Comparison of ENCODE assay signal across 27 cellular contexts in genomic region chr3:42220436-42220835, GRCh38. TPM values are rescaled to one million over a fixed set of nuclear protein-coding genes. Genes with fewer than 3 reads are reported as not detected.
"Had no signal": no experiment of that assay in that cellular context is flagged by ENCODE, and none has a peak within 500 bp of the region (broad histone marks: within the 10 kb centered on the region; RNA-seq: fewer than 3 reads in every experiment).

No MANE protein-coding gene starts in this region.

- H3K27me3 ChIP-seq: colonic mucosa, gastrocnemius medialis, neutrophil, thyroid gland had no signal

- ATAC-seq: activated CD8-positive, alpha-beta memory T cell treated with anti-CD3 and anti-CD28 coated beads, Interleukin-2, amount 10 ng/mL, durations not matched to agents 7 days and 5 days; activated CD8-positive, alpha-beta T cell treated with anti-CD3 and anti-CD28 coated beads, Interleukin-2, amount 10 ng/mL, durations not matched to agents 7 days and 5 days; gastrocnemius medialis; natural killer cell treated with Interleukin-12 subunit alpha and Interleukin-12 subunit beta and Interleukin-15 and Interleukin-18, amount 100 ng/mL, for 72 hours; sciatic nerve; stimulated activated effector memory CD8-positive, alpha-beta T cell treated with anti-CD3 and anti-CD28 coated beads, Interleukin-12 subunit alpha, Interleukin-12 subunit beta, amount 100 ng/mL, for 72 hours; stimulated activated naive CD8-positive, alpha-beta T cell treated with anti-CD3 and anti-CD28 coated beads, Interleukin-15, amount 100 ng/mL, for 72 hours had no signal

- DNase-seq: activated CD4-positive, alpha-beta T cell treated with anti-CD3 and anti-CD28 coated beads, Interleukin-2, amount 50 U/mL, for 1 hour; activated CD4-positive, CD25-positive, alpha-beta regulatory T cell treated with anti-CD3 and anti-CD28 coated beads, Interleukin-2, amount 50 U/mL, for 72 hours; activated CD8-positive, alpha-beta memory T cell treated with anti-CD3 and anti-CD28 coated beads, Interleukin-2, amount 10 ng/mL, durations not matched to agents 7 days and 5 days; activated CD8-positive, alpha-beta T cell treated with anti-CD3 and anti-CD28 coated beads, Interleukin-2, amount 10 ng/mL, durations not matched to agents 7 days and 5 days; activated T-cell treated with anti-CD3 and anti-CD28 coated beads, Interleukin-2, amount 50 U/mL, for 48 hours; colonic mucosa; effector CD8-positive, alpha-beta T cell; gastrocnemius medialis; hippocampal formation; midbrain; small intestine; stimulated activated CD4-positive, alpha-beta T cell treated with anti-CD3 and anti-CD28 coated beads, Interleukin-4, amount 100 ng/mL, for 24 hours; stimulated activated naive CD8-positive, alpha-beta T cell treated with anti-CD3 and anti-CD28 coated beads, Interleukin-15, amount 100 ng/mL, for 72 hours; substantia nigra; T-helper 2 cell; thyroid gland had no signal

- H3K27ac ChIP-seq: colonic mucosa, neutrophil, thyroid gland had no signal

- H3K4me3 Mint-ChIP-seq: activated CD8-positive, alpha-beta memory T cell treated with anti-CD3 and anti-CD28 coated beads, Interleukin-2, amount 10 ng/mL, durations not matched to agents 7 days and 5 days; activated CD8-positive, alpha-beta T cell treated with anti-CD3 and anti-CD28 coated beads, Interleukin-2, amount 10 ng/mL, durations not matched to agents 7 days and 5 days; activated naive CD4-positive, alpha-beta T cell treated with anti-CD3 and anti-CD28 coated beads, Interleukin-2, amount 50 U/mL, for 24 hours; memory B cell; natural killer cell treated with Interleukin-12 subunit alpha and Interleukin-12 subunit beta and Interleukin-15 and Interleukin-18, amount 100 ng/mL, for 72 hours; stimulated activated effector memory CD8-positive, alpha-beta T cell treated with anti-CD3 and anti-CD28 coated beads, Interleukin-12 subunit alpha, Interleukin-12 subunit beta, amount 100 ng/mL, for 72 hours; stimulated activated naive CD8-positive, alpha-beta T cell treated with anti-CD3 and anti-CD28 coated beads, Interleukin-15, amount 100 ng/mL, for 72 hours had no signal

- H3K27me3 Mint-ChIP-seq: activated CD8-positive, alpha-beta memory T cell treated with anti-CD3 and anti-CD28 coated beads, Interleukin-2, amount 10 ng/mL, durations not matched to agents 7 days and 5 days; activated naive CD4-positive, alpha-beta T cell treated with anti-CD3 and anti-CD28 coated beads, Interleukin-2, amount 50 U/mL, for 24 hours; memory B cell; natural killer cell treated with Interleukin-12 subunit alpha and Interleukin-12 subunit beta and Interleukin-15 and Interleukin-18, amount 100 ng/mL, for 72 hours; stimulated activated naive CD8-positive, alpha-beta T cell treated with anti-CD3 and anti-CD28 coated beads, Interleukin-15, amount 100 ng/mL, for 72 hours had no signal

- H3K9me3 Mint-ChIP-seq: activated naive CD4-positive, alpha-beta T cell treated with anti-CD3 and anti-CD28 coated beads, Interleukin-2, amount 50 U/mL, for 24 hours; activated T-helper 2 cell treated with anti-CD3 and anti-CD28 coated beads, Interferon-gamma antibody, Interleukin-2, Interleukin-4, amounts not matched to agents 10 μg/mL and 5 μg/mL and 100 μg/mL, durations not matched to agents 14 hours and 24 hours and 36 hours; memory B cell; natural killer cell treated with Interleukin-12 subunit alpha and Interleukin-12 subunit beta and Interleukin-15 and Interleukin-18, amount 100 ng/mL, for 72 hours; stimulated activated effector memory CD8-positive, alpha-beta T cell treated with anti-CD3 and anti-CD28 coated beads, Interleukin-12 subunit alpha, Interleukin-12 subunit beta, amount 100 ng/mL, for 72 hours; stimulated activated naive CD8-positive, alpha-beta T cell treated with anti-CD3 and anti-CD28 coated beads, Interleukin-15, amount 100 ng/mL, for 72 hours had no signal

- H3K27ac Mint-ChIP-seq: activated CD8-positive, alpha-beta memory T cell treated with anti-CD3 and anti-CD28 coated beads, Interleukin-2, amount 10 ng/mL, durations not matched to agents 7 days and 5 days; activated CD8-positive, alpha-beta T cell treated with anti-CD3 and anti-CD28 coated beads, Interleukin-2, amount 10 ng/mL, durations not matched to agents 7 days and 5 days; activated naive CD4-positive, alpha-beta T cell treated with anti-CD3 and anti-CD28 coated beads, Interleukin-2, amount 50 U/mL, for 24 hours; activated T-helper 2 cell treated with anti-CD3 and anti-CD28 coated beads, Interferon-gamma antibody, Interleukin-2, Interleukin-4, amounts not matched to agents 10 μg/mL and 5 μg/mL and 100 μg/mL, durations not matched to agents 14 hours and 24 hours and 36 hours; memory B cell; natural killer cell treated with Interleukin-12 subunit alpha and Interleukin-12 subunit beta and Interleukin-15 and Interleukin-18, amount 100 ng/mL, for 72 hours; stimulated activated effector memory CD8-positive, alpha-beta T cell treated with anti-CD3 and anti-CD28 coated beads, Interleukin-12 subunit alpha, Interleukin-12 subunit beta, amount 100 ng/mL, for 72 hours had no signal

RNA-seq across cellular contexts. Expression of gene CCK, which starts 45.5 kb away (rescaled TPM):
- total RNA-seq: activated CD8-positive, alpha-beta memory T cell treated with anti-CD3 and anti-CD28 coated beads, Interleukin-2, amount 10 ng/mL, durations not matched to agents 7 days and 5 days; activated CD8-positive, alpha-beta T cell treated with anti-CD3 and anti-CD28 coated beads, Interleukin-2, amount 10 ng/mL, durations not matched to agents 7 days and 5 days; activated T-helper 2 cell treated with anti-CD3 and anti-CD28 coated beads, Interferon-gamma antibody, Interleukin-2, Interleukin-4, amounts not matched to agents 10 μg/mL and 5 μg/mL and 100 μg/mL, durations not matched to agents 14 hours and 24 hours and 36 hours; colonic mucosa; dermis microvascular lymphatic vessel endothelial cell; natural killer cell treated with Interleukin-12 subunit alpha and Interleukin-12 subunit beta and Interleukin-15 and Interleukin-18, amount 100 ng/mL, for 72 hours; osteocyte; posterior vena cava; sciatic nerve; ureter had no signal
